ENCODE assay signal across 1 cellular context in the genomic region with DNA sequence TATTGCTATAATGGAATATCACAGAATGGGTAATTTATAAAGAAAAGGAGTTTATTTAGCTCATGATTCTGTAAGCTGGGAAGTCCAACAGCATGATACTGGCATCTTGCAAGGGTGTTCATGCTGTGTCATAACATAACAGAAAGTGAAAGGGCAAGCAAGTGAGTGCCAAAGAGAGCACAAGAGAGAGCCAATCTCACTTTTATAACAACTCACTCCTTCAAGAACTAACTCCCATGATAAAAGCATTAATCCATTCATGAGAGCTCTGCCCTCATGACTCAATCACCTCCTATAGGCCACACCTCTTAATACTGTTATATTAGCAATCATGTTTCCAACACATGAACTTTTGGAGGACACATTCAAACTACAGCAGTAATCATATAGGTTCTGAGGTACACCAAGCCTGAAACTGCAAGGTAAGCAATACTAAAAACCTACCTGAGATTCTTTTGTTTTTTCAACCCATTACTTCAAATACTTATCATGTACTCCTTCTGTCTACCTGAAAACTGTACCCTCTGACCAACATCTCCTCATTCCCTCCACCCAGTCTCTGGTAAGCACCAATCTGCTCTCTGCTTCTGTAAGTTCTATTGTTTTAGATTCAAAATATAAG.
A peak's percentile ranks its signal among the peaks of the same experiment; 100 is the strongest.
TF ChIP-seq lines count a peak whose summit lies in the region.

No MANE protein-coding gene starts in this region.

TF ChIP-seq in K562, 482 proteins besides CTCF, POLR2A, EP300 and RAD21:
- peak; percentile 85 for TF ChIP-seq ZNF316 (IDR thresholded peaks at IDR 0.05)
- TF ChIP-seq, protein P1, sequence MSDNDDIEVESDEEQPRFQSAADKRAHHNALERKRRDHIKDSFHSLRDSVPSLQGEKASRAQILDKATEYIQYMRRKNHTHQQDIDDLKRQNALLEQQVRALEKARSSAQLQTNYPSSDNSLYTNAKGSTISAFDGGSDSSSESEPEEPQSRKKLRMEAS (CRISPR knock-in tag; IDR thresholded peaks at IDR 0.05): no peak
- peak; percentile 74 for TF ChIP-seq C11orf30 (IDR thresholded peaks at IDR 0.05; ENCODE audit: low read depth)
- peak; percentile 73 for TF ChIP-seq MAFG (tag; conservative IDR thresholded peaks at IDR 0.05)
- TF ChIP-seq HCFC1 (IDR thresholded peaks at IDR 0.05; ENCODE audit: low read depth, low read length): no peak
- peak; percentile 81 for TF ChIP-seq MAFK (IDR thresholded peaks at IDR 0.05; ENCODE audit: low read length)
- TF ChIP-seq MAFF (IDR thresholded peaks at IDR 0.05; ENCODE audit: low read length): peak; percentile 74
TF ChIP-seq in K562: peak in this region for 5.
